ENCODE assay signal across 18 cellular contexts in the genomic region with DNA sequence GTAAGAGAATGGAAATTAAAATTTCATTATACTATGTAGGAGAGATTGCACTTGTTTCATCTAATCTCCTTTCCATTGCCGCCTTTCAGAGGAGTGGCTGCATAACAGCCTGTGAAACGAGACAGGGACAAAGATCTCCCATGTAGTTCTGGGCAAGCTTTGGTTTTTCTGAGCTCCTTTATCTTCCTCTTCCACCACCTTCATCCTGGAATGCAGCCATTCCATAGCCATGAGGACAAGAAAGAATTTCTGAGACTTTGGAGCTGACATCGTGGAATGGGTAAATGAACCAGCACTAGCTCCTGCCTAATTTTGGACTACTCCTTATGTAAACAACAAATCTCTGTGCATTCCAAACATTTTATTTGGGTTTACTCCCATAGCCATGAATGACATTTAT.
DNase-seq lines count a peak whose midpoint lies in the region; ATAC-seq and TF ChIP-seq lines count a peak whose summit lies in the region.
"Had no signal": no experiment of that assay in that cellular context is flagged by ENCODE, and none has a peak within 500 bp of the region (broad histone marks: within the 10 kb centered on the region; RNA-seq: fewer than 3 reads in every experiment).

No MANE protein-coding gene starts in this region.

- peak; percentile 18 for DNase-seq in A172 (ENCODE audit: low spot score)
- peak; percentile 63 for DNase-seq in astrocyte of the hippocampus (ENCODE audit: low read depth, low spot score)
- peak; percentile 46 for DNase-seq in mesendoderm
- DNase-seq in left ventricle myocardium inferior = no peak
- no peak for DNase-seq in mammary epithelial cell
- DNase-seq: ACHN; BE2C; C1 segment of cervical spinal cord; Caco-2; Calu3; CD4-positive, alpha-beta memory T cell; CD4-positive, CD25-positive, alpha-beta regulatory T cell; CD8-positive, alpha-beta memory T cell; DMS79 treated with DMSO at 0.1 percent for 48 hours had no signal

- BruUV-seq in mammary epithelial cell (replicated peaks; lab: Mats Ljungman, UMichigan) = no TSS peak

- no peak overlapping the region for H3K18ac ChIP-seq in mesendoderm (ENCODE audit: low read length)

- WGBS in mesendoderm (ENCODE audit: extremely low coverage, insufficient coverage, low lambda C conversion rate) = no CpG with 5 or more reads among the region's 3 CpGs
- WGBS in mammary epithelial cell (ENCODE audit: low coverage, missing lambda C conversion rate) = 60% methylated on average over 3 of the region's 3 CpGs

- no peak overlapping the region for H3K23ac ChIP-seq in mesendoderm (ENCODE audit: low read length)

- CTCF ChIA-PET in mammary epithelial cell (lab: Charles Lee; ENCODE audit: low non-redundant PET) = no interaction called here

- H3K4me3 ChIP-seq in mesendoderm (ENCODE audit: low read length) (no peak overlapping the region), left ventricle myocardium inferior (no peak overlapping the region), mammary epithelial cell (replicated peaks in 1 of 3; ENCODE audit: insufficient read depth in 1 of 3, low read depth in 2 of 3, low read length in 3 of 3) (no peak overlapping the region)
- H3K4me3 ChIP-seq: BLaER1, GM12878 had no signal

- TF ChIP-seq CTCF in left ventricle myocardium inferior (IDR thresholded peaks at IDR 0.05; ENCODE audit: borderline replicate concordance) (no peak), mammary epithelial cell (conservative IDR thresholded peaks at IDR 0.05 in 1 of 2, IDR thresholded peaks at IDR 0.05 in 1 of 2; ENCODE audit: extremely low read depth in 1 of 2, insufficient read depth in 1 of 2, low read depth in 1 of 2, low read length in 2 of 2) (no peak)

- H2AK5ac ChIP-seq in mesendoderm (ENCODE audit: low read length) = no peak overlapping the region

- no peak overlapping the region for H2BK120ac ChIP-seq in mesendoderm (ENCODE audit: low read depth, low read length)

- dilution Hi-C loops in mammary epithelial cell (cut with HindIII; ENCODE audit: low sequenced_read_pairs) = no loop called here

- no peaks in the 10 kb centered on the region for H4K20me1 ChIP-seq in mammary epithelial cell (ENCODE audit: insufficient read depth, low read length)
- H4K20me1 ChIP-seq: BLaER1 had no signal

- ATAC-seq in HG03442 (IDR thresholded peaks at IDR 0.05; ENCODE audit: unreplicated experiment) = no peak
- no peak for ATAC-seq in GM18868 (IDR thresholded peaks at IDR 0.05; ENCODE audit: unreplicated experiment)
- ATAC-seq: GM12878 had no signal

- H3K27ac ChIP-seq in mesendoderm (ENCODE audit: low read depth, low read length) (no peak overlapping the region), left ventricle myocardium inferior (replicated peaks) (no peak overlapping the region), mammary epithelial cell (ENCODE audit: insufficient read depth, low read depth, low read length) (no peak overlapping the region)
- H3K27ac ChIP-seq: BLaER1 had no signal

- no peak overlapping the region for H2AFZ ChIP-seq in mammary epithelial cell (ENCODE audit: low read depth, low read length)

- H3K27me3 ChIP-seq in mesendoderm (ENCODE audit: insufficient read depth, low read length, poor library complexity) (no peaks in the 10 kb centered on the region), left ventricle myocardium inferior (ENCODE audit: low read depth) (no peaks in the 10 kb centered on the region), mammary epithelial cell (ENCODE audit: insufficient read depth, low read length) (no peaks in the 10 kb centered on the region)
- H3K27me3 ChIP-seq: BE2C, BLaER1 had no signal

- H3K4me1 ChIP-seq in mesendoderm (ENCODE audit: control insufficient read depth, low read depth, low read length) = no peaks in the 10 kb centered on the region
- no peaks in the 10 kb centered on the region for H3K4me1 ChIP-seq in left ventricle myocardium inferior
- H3K4me1 ChIP-seq in mammary epithelial cell (ENCODE audit: insufficient read depth, low read length) = no peaks in the 10 kb centered on the region
- H3K4me1 ChIP-seq: BLaER1, Caco-2 had no signal

- H3K79me1 ChIP-seq in mesendoderm (ENCODE audit: low read length) = no peaks in the 10 kb centered on the region

- no peak overlapping the region for H4K5ac ChIP-seq in mesendoderm (ENCODE audit: low read length)

- H3K36me3 ChIP-seq in mesendoderm (ENCODE audit: control insufficient read depth, insufficient read depth, low read length) (no peaks in the 10 kb centered on the region), left ventricle myocardium inferior (no peaks in the 10 kb centered on the region), mammary epithelial cell (ENCODE audit: insufficient read depth, low read length) (no peaks in the 10 kb centered on the region)
- H3K36me3 ChIP-seq: BE2C, BLaER1 had no signal

- intact Hi-C loops in left ventricle myocardium inferior (cut with micrococcal nuclease) = no loop called here
- intact Hi-C loops in mammary epithelial cell (cut with micrococcal nuclease) = no loop called here

- H2BK5ac ChIP-seq in mesendoderm (ENCODE audit: low read length) = no peak overlapping the region

- H4K8ac ChIP-seq in mesendoderm (ENCODE audit: low read depth, low read length) = no peak overlapping the region

- no peak overlapping the region for H2BK15ac ChIP-seq in mesendoderm (replicated peaks; ENCODE audit: low read depth)

- H3K4ac ChIP-seq in mesendoderm (ENCODE audit: low read depth, low read length) = no peak overlapping the region

- H3K79me2 ChIP-seq in mesendoderm (ENCODE audit: control insufficient read depth, insufficient read depth, low read length) (no peaks in the 10 kb centered on the region), mammary epithelial cell (ENCODE audit: insufficient read depth, low read length) (no peaks in the 10 kb centered on the region)

- H3K9ac ChIP-seq in mesendoderm (ENCODE audit: low read length) = no peak overlapping the region
- no peak overlapping the region for H3K9ac ChIP-seq in mammary epithelial cell (ENCODE audit: insufficient read depth, low read length)
- H3K9ac ChIP-seq: BLaER1 had no signal

- H3K9me3 ChIP-seq in left ventricle myocardium inferior (replicated peaks) = no peaks in the 10 kb centered on the region
- H3K9me3 ChIP-seq in mammary epithelial cell (replicated peaks; ENCODE audit: insufficient read depth, low read length) = no peaks in the 10 kb centered on the region
- H3K9me3 ChIP-seq: BE2C, BLaER1, Caco-2 had no signal

- in situ Hi-C loops in mammary epithelial cell (cut with MboI; ENCODE audit: low sequenced_read_pairs in 2 of 2) = loop anchor here (25.0 kb wide), 2 partner anchors 306 to 881 kb away; no protein-coding TSS in a partner anchor

- no peak overlapping the region for H3K56ac ChIP-seq in mesendoderm (ENCODE audit: low read length)

- H3K4me2 ChIP-seq in mesendoderm (ENCODE audit: low read length) (no peak overlapping the region), mammary epithelial cell (ENCODE audit: insufficient read depth, low read depth, low read length) (no peak overlapping the region)
- H3K4me2 ChIP-seq: BLaER1 had no signal

Comparison
In these comparisons a context has a peak if more than half of its experiments do, and no peak if none do; other contexts are left out.
1. DNase-seq: peak in A172 (single experiment), astrocyte of the hippocampus (single experiment) and mesendoderm (single experiment); none in left ventricle myocardium inferior (single experiment) and mammary epithelial cell (single experiment).